In genomic region chr18:677951-678363, GRCh38 we compare ENCODE assay signal across 18 cellular contexts. TPM values are rescaled to one million over a fixed set of nuclear protein-coding genes. Genes with fewer than 3 reads are reported as not detected.
DNase-seq lines count a peak whose midpoint lies in the region; ATAC-seq, FAIRE-seq and TF ChIP-seq lines count a peak whose summit lies in the region.
"Had no signal": no experiment of that assay in that cellular context is flagged by ENCODE, and none has a peak within 500 bp of the region (broad histone marks: within the 10 kb centered on the region; RNA-seq: fewer than 3 reads in every experiment).

No MANE protein-coding gene starts in this region.

- H3K36me3 Mint-ChIP-seq in activated T-cell treated with anti-CD3 and anti-CD28 coated beads, Interleukin-2, amount 50 U/mL, for 24 hours (ENCODE audit: low read depth): peaks cover 97% of the 10 kb centered on the region
- peaks cover 47% of the 10 kb centered on the region for H3K36me3 Mint-ChIP-seq in WTC11

- POLR2A ChIA-PET in WTC11 (lab: Charles Lee): interaction anchor here (1.2 kb wide), 1 partner anchor 21 kb away, joined by 3 read pairs; the partner anchor contains the start of gene TYMS
- POLR2A ChIA-PET in endothelial cell of umbilical vein (lab: Charles Lee): no interaction called here

- no peak for DNase-seq in activated T-cell treated with anti-CD3 and anti-CD28 coated beads, Interleukin-2, amount 50 U/mL, for 24 hours
- no peak for DNase-seq in activated T-cell treated with anti-CD3 and anti-CD28 coated beads, Interleukin-2, amount 50 U/mL, for 1 hour
- DNase-seq in WTC11 (ENCODE audit: low spot score) (no peak), endothelial cell of umbilical vein (ENCODE audit: low read depth, low spot score) (peak; percentile 13), substantia nigra (lab: John Stamatoyannopoulos, UW) (peak in 10 of 49 donors; percentile 8 to 44 (median 19)), left lobe of liver (ENCODE audit: low spot score) (no peak)
- no peak for DNase-seq in stimulated activated naive CD4-positive, alpha-beta T cell (lab: John Stamatoyannopoulos, UW)
- DNase-seq: CD4-positive, CD25-positive, alpha-beta regulatory T cell; foreskin melanocyte; kidney glomerular epithelial cell; NCI-H1930; NCI-H524; Right ventricle myocardium superior; stimulated activated CD4-positive, alpha-beta T cell treated with anti-CD3 and anti-CD28 coated beads, Interleukin-15, amount 100 ng/mL, for 24 hours; stimulated activated naive CD8-positive, alpha-beta T cell treated with anti-CD3 and anti-CD28 coated beads, Interleukin-15, Interleukin-2, amounts not matched to agents 100 U/mL and 50 U/mL, for 24 hours; T-helper 1 cell had no signal

- no TSS peak for BruUV-seq in endothelial cell of umbilical vein (replicated peaks; lab: Mats Ljungman, UMichigan)

- H3K4me1 Mint-ChIP-seq in activated T-cell treated with anti-CD3 and anti-CD28 coated beads, Interleukin-2, amount 50 U/mL, for 24 hours (ENCODE audit: low read depth): peaks cover 14% of the 10 kb centered on the region
- H3K4me1 Mint-ChIP-seq in WTC11: peaks cover 2% of the 10 kb centered on the region; the same call in 1 of the 2 replicates

- no peaks in the 10 kb centered on the region for H3K9me3 ChIP-seq in endothelial cell of umbilical vein (replicated peaks; ENCODE audit: control insufficient read depth, insufficient read depth, low read length)
- H3K9me3 ChIP-seq: right atrium auricular region had no signal

- H3K9me3 Mint-ChIP-seq in activated T-cell treated with anti-CD3 and anti-CD28 coated beads, Interleukin-2, amount 50 U/mL, for 24 hours: no peaks in the 10 kb centered on the region
- no peaks in the 10 kb centered on the region for H3K9me3 Mint-ChIP-seq in WTC11
- H3K9me3 Mint-ChIP-seq: CD4-positive, CD25-positive, alpha-beta regulatory T cell had no signal

- TF ChIP-seq CTCF in WTC11 (IDR thresholded peaks at IDR 0.05): no peak
- TF ChIP-seq CTCF in endothelial cell of umbilical vein (IDR thresholded peaks at IDR 0.05; ENCODE audit: extremely low read depth in 1 of 2, insufficient read depth in 1 of 2, low read depth in 1 of 2, low read length in 2 of 2): no peak

- no peaks in the 10 kb centered on the region for H4K20me1 ChIP-seq in endothelial cell of umbilical vein (replicated peaks; ENCODE audit: control insufficient read depth, extremely low read depth, insufficient read depth, low read length)

- ATAC-seq in WTC11: no peak
- no peak for ATAC-seq in left lobe of liver
- no peak for ATAC-seq in GM21381 (IDR thresholded peaks at IDR 0.05; ENCODE audit: unreplicated experiment)
- ATAC-seq: stimulated activated naive CD8-positive, alpha-beta T cell treated with anti-CD3 and anti-CD28 coated beads, Interleukin-15, Interleukin-2, amounts not matched to agents 100 U/mL and 50 U/mL, for 24 hours had no signal

- peak overlapping the region; percentile 7 for H3K27ac Mint-ChIP-seq in activated T-cell treated with anti-CD3 and anti-CD28 coated beads, Interleukin-2, amount 50 U/mL, for 24 hours
- peak overlapping the region; percentile 13; the same call in 1 of the 2 replicates for H3K27ac Mint-ChIP-seq in WTC11

- no peaks in the 10 kb centered on the region for H3K4me1 ChIP-seq in endothelial cell of umbilical vein (ENCODE audit: control insufficient read depth, extremely low read depth, insufficient read depth, low read length)
- H3K4me1 ChIP-seq: right atrium auricular region had no signal

- no peaks in the 10 kb centered on the region for H3K9me1 ChIP-seq in endothelial cell of umbilical vein (replicated peaks; ENCODE audit: control insufficient read depth, extremely low read depth, insufficient read depth, low read length)

- H3K79me2 ChIP-seq in endothelial cell of umbilical vein (ENCODE audit: control insufficient read depth, insufficient read depth, low read length): no peaks in the 10 kb centered on the region

- CTCF ChIA-PET in WTC11 (lab: Charles Lee) (interaction anchor here (1.1 kb wide), 2 partner anchors 12 to 154 kb away, joined by 3 read pairs; no protein-coding TSS in a partner anchor), endothelial cell of umbilical vein (lab: Charles Lee) (no interaction called here)

- H3K27ac ChIP-seq in endothelial cell of umbilical vein (ENCODE audit: insufficient read depth, low read depth, low read length) (no peak overlapping the region), substantia nigra (ENCODE audit: low read depth, low read length, poor library complexity, severe bottlenecking) (peak overlapping the region; percentile 77)
- H3K27ac ChIP-seq: right atrium auricular region had no signal

- peaks cover 7 to 9% of the 10 kb centered on the region in 2 experiments for H3K36me3 ChIP-seq in endothelial cell of umbilical vein (ENCODE audit: control insufficient read depth in 2 of 2, extremely low read depth in 1 of 2, insufficient read depth in 2 of 2, low read length in 2 of 2)

- TF ChIP-seq POLR2A in endothelial cell of umbilical vein (IDR thresholded peaks at IDR 0.05; ENCODE audit: low read depth, low read length): no peak

- no peak overlapping the region for H3K9ac ChIP-seq in endothelial cell of umbilical vein (replicated peaks; ENCODE audit: extremely low read depth, insufficient read depth, low read length)

- dilution Hi-C loops in endothelial cell of umbilical vein (cut with MboI; ENCODE audit: extremely low pct_ligation_motif_present, low sequenced_read_pairs): no loop called here

- no peak overlapping the region for H3K4me3 Mint-ChIP-seq in activated T-cell treated with anti-CD3 and anti-CD28 coated beads, Interleukin-2, amount 50 U/mL, for 24 hours
- no peak overlapping the region for H3K4me3 Mint-ChIP-seq in WTC11
- H3K4me3 Mint-ChIP-seq: CD4-positive, CD25-positive, alpha-beta regulatory T cell had no signal

- no peak overlapping the region for H3K4me3 ChIP-seq in endothelial cell of umbilical vein (replicated peaks in 1 of 3; ENCODE audit: insufficient read depth in 1 of 3, low read depth in 1 of 3, low read length in 3 of 3)
- H3K4me3 ChIP-seq: right atrium auricular region had no signal

- H2AFZ ChIP-seq in endothelial cell of umbilical vein (ENCODE audit: low read depth, low read length): no peak overlapping the region

- H3K27me3 ChIP-seq in endothelial cell of umbilical vein (ENCODE audit: control insufficient read depth in 2 of 2, insufficient read depth in 2 of 2, low read length in 2 of 2): no peaks in the 10 kb centered on the region
- H3K27me3 ChIP-seq: right atrium auricular region had no signal

- no peak overlapping the region for H3K4me2 ChIP-seq in endothelial cell of umbilical vein (ENCODE audit: insufficient read depth, low read length)

- no peaks in the 10 kb centered on the region for H3K27me3 Mint-ChIP-seq in activated T-cell treated with anti-CD3 and anti-CD28 coated beads, Interleukin-2, amount 50 U/mL, for 24 hours
- no peaks in the 10 kb centered on the region for H3K27me3 Mint-ChIP-seq in WTC11 (ENCODE audit: low read depth)
- H3K27me3 Mint-ChIP-seq: CD4-positive, CD25-positive, alpha-beta regulatory T cell had no signal

- intact Hi-C loops in endothelial cell of umbilical vein (cut with micrococcal nuclease): no loop called here

- no peak for FAIRE-seq in endothelial cell of umbilical vein (lab: Jason Lieb, UNC)

TF ChIP-seq in WTC11, 78 proteins besides CTCF, POLR2A, EP300 and RAD21 (continues in another document):
- TF ChIP-seq ZNF416 (CRISPR knock-in tag; IDR thresholded peaks at IDR 0.05) (no peak), ZNF671 (CRISPR knock-in tag; IDR thresholded peaks at IDR 0.05) (no peak), NFE2L1 (CRISPR knock-in tag; IDR thresholded peaks at IDR 0.05) (no peak), ZNF263 (CRISPR knock-in tag; IDR thresholded peaks at IDR 0.05; ENCODE audit: low read depth) (no peak), TP53 (CRISPR knock-in tag; IDR thresholded peaks at IDR 0.05) (no peak), NR2C2 (CRISPR knock-in tag; IDR thresholded peaks at IDR 0.05) (no peak)

TF ChIP-seq in endothelial cell of umbilical vein, 7 proteins besides CTCF, POLR2A, EP300 and RAD21:
- TF ChIP-seq EZH2 (IDR thresholded peaks at IDR 0.05; ENCODE audit: borderline replicate concordance, low read depth, low read length, severe bottlenecking): no peak
- TF ChIP-seq MYC (IDR thresholded peaks at IDR 0.05; ENCODE audit: low read depth, low read length): no peak
- TF ChIP-seq MAX (IDR thresholded peaks at IDR 0.05; ENCODE audit: insufficient read depth, insufficient read length): no peak
- no peak for TF ChIP-seq GATA2 (IDR thresholded peaks at IDR 0.05; ENCODE audit: insufficient read depth, insufficient read length, low read depth, low read length)
- TF ChIP-seq FOS (IDR thresholded peaks at IDR 0.05; ENCODE audit: borderline replicate concordance, insufficient read depth, low read length): no peak
- no peak for TF ChIP-seq JUN (IDR thresholded peaks at IDR 0.05; ENCODE audit: borderline replicate concordance, insufficient read depth, insufficient read length, low read depth)
- no peak for TF ChIP-seq POLR2AphosphoS5 (IDR thresholded peaks at IDR 0.05; ENCODE audit: insufficient read depth, low read depth, low read length)

RNA-seq across cellular contexts. Expression of gene TYMS, which starts 20.5 kb away (rescaled TPM):
- total RNA-seq in WTC11 (2021) (83.2 to 86.4 TPM (median 86.3 TPM) in 3 replicates), endothelial cell of umbilical vein (189 and 200 TPM in 2 replicates), left lobe of liver (1.7 TPM)
- 136 TPM in 2 replicates for polyA plus RNA-seq in endothelial cell of umbilical vein
- 152 and 196 TPM in 2 replicates for polyA plus RNA-seq in endothelial cell of umbilical vein (2011; cell fraction: cytosol; rRNA removed)
- 70.6 and 90.8 TPM in 2 replicates for polyA plus RNA-seq in endothelial cell of umbilical vein (2011; cell fraction: nucleus; rRNA removed)
- polyA plus RNA-seq in endothelial cell of umbilical vein (2012): 93.2 and 200 TPM in 2 replicates
- 270 and 272 TPM in 2 replicates for polyA minus RNA-seq in endothelial cell of umbilical vein
- 197 TPM for polyA minus RNA-seq in endothelial cell of umbilical vein (2011; cell fraction: cytosol; rRNA and poly(A)+ RNA removed)
- polyA minus RNA-seq in endothelial cell of umbilical vein (2011; cell fraction: nucleus; rRNA and poly(A)+ RNA removed): 28.7 and 38.8 TPM in 2 replicates

RNA-seq across cellular contexts. Expression of gene ENOSF1, which starts 34.5 kb away (rescaled TPM):
- total RNA-seq in WTC11 (2021) (44.1 to 52.9 TPM (median 44.6 TPM) in 3 replicates), endothelial cell of umbilical vein (50.5 and 52.5 TPM in 2 replicates), left lobe of liver (77.4 TPM)
- 15.3 and 19.5 TPM in 2 replicates for polyA plus RNA-seq in endothelial cell of umbilical vein
- polyA plus RNA-seq in endothelial cell of umbilical vein (2011; cell fraction: cytosol; rRNA removed): 11.5 and 12.8 TPM in 2 replicates
- polyA plus RNA-seq in endothelial cell of umbilical vein (2011; cell fraction: nucleus; rRNA removed): 116 and 126 TPM in 2 replicates
- polyA plus RNA-seq in endothelial cell of umbilical vein (2012): 26.5 and 36.1 TPM in 2 replicates
- 44.4 and 54.8 TPM in 2 replicates for polyA minus RNA-seq in endothelial cell of umbilical vein
- 34.2 TPM for polyA minus RNA-seq in endothelial cell of umbilical vein (2011; cell fraction: cytosol; rRNA and poly(A)+ RNA removed)
- polyA minus RNA-seq in endothelial cell of umbilical vein (2011; cell fraction: nucleus; rRNA and poly(A)+ RNA removed): 58.8 and 67.4 TPM in 2 replicates

Comparison
In these comparisons a context has a peak if more than half of its experiments do, and no peak if none do; other contexts are left out.
1. RNA of gene TYMS, which starts 20.5 kb away (total RNA-seq): 189 to 200 TPM in endothelial cell of umbilical vein and 83.2 to 86.4 TPM in WTC11; 1.7 TPM in left lobe of liver (single experiment); every median in the first group is over 10 times any median in the second.